Comparison of ENCODE assay signal across 9 cellular contexts in the genomic region with DNA sequence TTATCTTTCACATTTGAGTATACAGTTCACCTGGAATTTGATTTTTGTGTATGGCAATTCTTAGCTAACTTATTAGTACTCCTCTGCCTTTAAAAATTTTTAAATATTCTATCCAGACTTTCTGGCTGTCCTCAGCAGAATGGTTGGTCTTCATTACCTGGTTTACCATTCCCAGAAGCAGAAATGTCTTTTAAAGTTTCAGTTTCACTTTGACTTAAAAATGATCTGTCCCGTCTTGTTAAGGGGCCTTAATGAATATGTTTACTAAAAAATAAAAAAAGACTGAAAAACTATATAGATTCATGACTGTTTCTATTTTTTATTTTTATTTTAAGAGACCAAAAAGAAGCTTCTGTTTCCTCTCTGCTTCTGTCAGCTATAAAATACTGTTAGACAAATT.
DNase-seq lines count a peak whose midpoint lies in the region; ATAC-seq and TF ChIP-seq lines count a peak whose summit lies in the region.
"Had no signal": no experiment of that assay in that cellular context is flagged by ENCODE, and none has a peak within 500 bp of the region (broad histone marks: within the 10 kb centered on the region; RNA-seq: fewer than 3 reads in every experiment).

No MANE protein-coding gene starts in this region.

- H3K36me3 Mint-ChIP-seq in T-helper 1 cell treated with Interleukin-12 subunit alpha and Interleukin-12 subunit beta and Interleukin-4 antibody, amounts not matched to agents 30 μg/mL and 1 μg/mL, for 36 hours (ENCODE audit: low read depth) = peaks cover 7% of the 10 kb centered on the region
- no peaks in the 10 kb centered on the region for H3K36me3 Mint-ChIP-seq in endodermal cell (ENCODE audit: low read depth)

- no peak overlapping the region for H3K9ac ChIP-seq in endodermal cell (ENCODE audit: extremely low read depth, low read length, poor library complexity, severe bottlenecking)

- H3K4me3 ChIP-seq in spleen (peak overlapping the region in 5 of 8 donors; percentile 0 to 47 (median 22)), endodermal cell (ENCODE audit: low read length) (no peak overlapping the region)
- H3K4me3 ChIP-seq: lung had no signal

- H3K27me3 Mint-ChIP-seq in T-helper 1 cell treated with Interleukin-12 subunit alpha and Interleukin-12 subunit beta and Interleukin-4 antibody, amounts not matched to agents 30 μg/mL and 1 μg/mL, for 36 hours (ENCODE audit: low read depth) = no peaks in the 10 kb centered on the region
- H3K27me3 Mint-ChIP-seq in endodermal cell (ENCODE audit: insufficient read depth) = no peaks in the 10 kb centered on the region

- peak; percentile 53 for ATAC-seq in activated CD4-positive, CD25-positive, alpha-beta regulatory T cell treated with anti-CD3 and anti-CD28 coated beads, Interleukin-2, amount 50 U/mL, for 24 hours
- ATAC-seq in foreskin keratinocyte = no peak
- ATAC-seq in HG03025 (IDR thresholded peaks at IDR 0.05; ENCODE audit: low FRiP score, unreplicated experiment) = no peak
- ATAC-seq in GM21717 (IDR thresholded peaks at IDR 0.05; ENCODE audit: unreplicated experiment) = no peak

- H3K27ac ChIP-seq in foreskin keratinocyte = peak overlapping the region; percentile 46
- H3K27ac ChIP-seq in spleen = peak overlapping the region in 7 of 8 donors; percentile 24 to 72 (median 51)
- no peak overlapping the region for H3K27ac ChIP-seq in endodermal cell (ENCODE audit: low read depth, low read length)

- H3K36me3 ChIP-seq in spleen (no peaks in the 10 kb centered on the region), endodermal cell (ENCODE audit: control insufficient read depth, insufficient read depth, low read length) (no peaks in the 10 kb centered on the region)

- no peaks in the 10 kb centered on the region for H3K9me3 Mint-ChIP-seq in T-helper 1 cell treated with Interleukin-12 subunit alpha and Interleukin-12 subunit beta and Interleukin-4 antibody, amounts not matched to agents 30 μg/mL and 1 μg/mL, for 36 hours
- no peaks in the 10 kb centered on the region for H3K9me3 Mint-ChIP-seq in endodermal cell

- H3K4me3 Mint-ChIP-seq in T-helper 1 cell treated with Interleukin-12 subunit alpha and Interleukin-12 subunit beta and Interleukin-4 antibody, amounts not matched to agents 30 μg/mL and 1 μg/mL, for 36 hours = peak overlapping the region; percentile 83
- no peak overlapping the region for H3K4me3 Mint-ChIP-seq in endodermal cell

- peaks cover 15% of the 10 kb centered on the region for H3K4me1 ChIP-seq in foreskin keratinocyte
- H3K4me1 ChIP-seq in spleen = peaks cover 18 to 91% (median 51%) of the 10 kb centered on the region in 6 donors
- H3K4me1 ChIP-seq in endodermal cell (ENCODE audit: control insufficient read depth, insufficient read depth, low read length) = no peaks in the 10 kb centered on the region

- H3K27ac Mint-ChIP-seq in T-helper 1 cell treated with Interleukin-12 subunit alpha and Interleukin-12 subunit beta and Interleukin-4 antibody, amounts not matched to agents 30 μg/mL and 1 μg/mL, for 36 hours = peak overlapping the region; percentile 93
- no peak overlapping the region for H3K27ac Mint-ChIP-seq in endodermal cell

- TF ChIP-seq CTCF in foreskin keratinocyte (conservative IDR thresholded peaks at IDR 0.05) (no peak), spleen (IDR thresholded peaks at IDR 0.05 in 8 of 11, conservative IDR thresholded peaks at IDR 0.05 in 3 of 11) (no peak), endodermal cell (conservative IDR thresholded peaks at IDR 0.05) (no peak)

- no peak for TF ChIP-seq POLR2A in spleen (IDR thresholded peaks at IDR 0.05)

- 0 to 4% (median 0%) methylated on average over 1 of the region's 1 CpG for whole genome bisulfite sequencing in spleen, 5 donors
- no CpG with 5 or more reads among the region's 1 CpG for WGBS in endodermal cell (ENCODE audit: insufficient coverage in 1 of 2, insufficient read length in 1 of 2), 2 experiments

- H3K27me3 ChIP-seq in foreskin keratinocyte (no peaks in the 10 kb centered on the region), spleen (replicated peaks in 1 of 7) (no peaks in the 10 kb centered on the region), endodermal cell (ENCODE audit: control insufficient read depth, insufficient read depth, low read length, poor library complexity, severe bottlenecking) (no peaks in the 10 kb centered on the region)

- peaks cover 40% of the 10 kb centered on the region for H3K4me1 Mint-ChIP-seq in T-helper 1 cell treated with Interleukin-12 subunit alpha and Interleukin-12 subunit beta and Interleukin-4 antibody, amounts not matched to agents 30 μg/mL and 1 μg/mL, for 36 hours (ENCODE audit: low read depth)
- H3K4me1 Mint-ChIP-seq in endodermal cell = peaks cover 12% of the 10 kb centered on the region

- intact Hi-C loops in spleen (cut with DNase I; ENCODE audit: low total_unique reads) = no loop called here

- H3K9me3 ChIP-seq in spleen (no peaks in the 10 kb centered on the region), endodermal cell (ENCODE audit: control insufficient read depth, low read length) (no peaks in the 10 kb centered on the region)

- DNase-seq in activated CD4-positive, CD25-positive, alpha-beta regulatory T cell (lab: John Stamatoyannopoulos, UW) = no peak
- DNase-seq in foreskin keratinocyte = peak in 1 of 2 donors; percentile 5
- DNase-seq in spleen = no peak
- no peak for DNase-seq in endodermal cell

Comparison
In these comparisons a context has a peak if more than half of its experiments do, and no peak if none do; other contexts are left out.
1. ATAC-seq: peak in activated CD4-positive, CD25-positive, alpha-beta regulatory T cell treated with anti-CD3 and anti-CD28 coated beads, Interleukin-2, amount 50 U/mL, for 24 hours (2 of 2); none in foreskin keratinocyte (single experiment), HG03025 (single experiment) and GM21717 (single experiment).